14 cellular contexts compared by ENCODE assay signal in the genomic region with DNA sequence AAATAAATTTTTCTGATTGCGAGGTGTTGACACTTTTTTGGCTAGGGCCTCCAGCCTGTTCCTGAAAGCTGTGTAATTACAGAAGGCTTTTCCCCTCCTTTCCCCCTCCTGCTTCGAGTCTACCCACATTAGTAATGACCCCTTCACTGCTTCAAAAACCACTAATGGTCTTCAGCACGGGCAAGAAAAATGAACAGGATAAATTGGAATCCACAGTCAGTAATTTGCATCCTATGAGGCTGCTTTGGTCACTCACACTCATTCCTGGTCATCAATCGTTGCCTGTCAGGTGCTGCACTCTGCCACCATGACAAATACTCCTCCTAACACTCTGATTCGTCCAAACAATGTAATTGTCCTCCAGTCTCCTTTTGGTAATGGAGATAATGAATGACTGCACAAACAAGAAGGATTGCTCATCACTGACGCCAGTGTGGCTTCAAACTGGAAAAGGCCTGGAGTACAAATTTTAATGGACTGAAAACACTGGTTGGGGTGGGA.
DNase-seq lines count a peak whose midpoint lies in the region; ATAC-seq and TF ChIP-seq lines count a peak whose summit lies in the region.
"Had no signal": no experiment of that assay in that cellular context is flagged by ENCODE, and none has a peak within 500 bp of the region (broad histone marks: within the 10 kb centered on the region; RNA-seq: fewer than 3 reads in every experiment).

No MANE protein-coding gene starts in this region.

- no peaks in the 10 kb centered on the region for H3K27me3 ChIP-seq in HAP-1 (ENCODE audit: low read depth)
- H3K27me3 ChIP-seq: BLaER1 treated with 17β-estradiol and CSF1 and Interleukin-3, amounts not matched to agents 10 nM and 100 nM; uterus had no signal

- peak; percentile 73 to 80 for ATAC-seq in left cardiac atrium
- ATAC-seq in GM18505 (IDR thresholded peaks at IDR 0.05; ENCODE audit: unreplicated experiment), result no peak

- no peaks in the 10 kb centered on the region for H3K4me1 ChIP-seq in HAP-1
- H3K4me1 ChIP-seq: BLaER1 treated with 17β-estradiol and CSF1 and Interleukin-3, amounts not matched to agents 10 nM and 100 nM; uterus had no signal

- no peak for TF ChIP-seq POLR2A in GM18505 (IDR thresholded peaks at IDR 0.05; ENCODE audit: borderline replicate concordance, extremely low read depth, insufficient read depth, insufficient read length)

- in situ Hi-C loops in HAP-1 (cut with MboI; ENCODE audit: low sequenced_read_pairs), result no loop called here

- DNase-seq in AG04449 (ENCODE audit: low read depth, low spot score) (peak; percentile 56), HK-2 (ENCODE audit: unreplicated experiment) (peak; percentile 33), SHP77 treated with DMSO at 0.1 percent for 48 hours (lab: John Stamatoyannopoulos, UW) (peak; percentile 81), left cardiac atrium (no peak), C1 segment of cervical spinal cord (lab: John Stamatoyannopoulos, UW) (no peak), HAP-1 (ENCODE audit: low spot score in 2 of 2) (no peak), ureter (ENCODE audit: low spot score) (no peak)
- DNase-seq: NCI-H510A, nucleus accumbens, T1000, uterus had no signal

- peaks cover 4% of the 10 kb centered on the region for H3K36me3 ChIP-seq in HAP-1 (replicated peaks)
- H3K36me3 ChIP-seq: BLaER1 treated with 17β-estradiol and CSF1 and Interleukin-3, amounts not matched to agents 10 nM and 100 nM; uterus had no signal

- intact Hi-C loops in left cardiac atrium (cut with DNase I), result no loop called here

- POLR2A ChIA-PET in AG04449 (lab: Yijun Ruan, JAX), result no interaction called here

- TF ChIP-seq CTCF in AG04449 (IDR thresholded peaks at IDR 0.05; ENCODE audit: insufficient read depth, low read length, missing control alignments), result no peak

- CTCF ChIA-PET in AG04449 (lab: Yijun Ruan, JAX), result no interaction called here

- H3K4me3 ChIP-seq in AG04449 (ENCODE audit: low read depth, low read length) (no peak overlapping the region), HAP-1 (no peak overlapping the region)
- H3K4me3 ChIP-seq: BLaER1 treated with 17β-estradiol and CSF1 and Interleukin-3, amounts not matched to agents 10 nM and 100 nM; coronary artery; uterus had no signal

- no peaks in the 10 kb centered on the region for H3K9me3 ChIP-seq in HAP-1
- H3K9me3 ChIP-seq: BLaER1 treated with 17β-estradiol and CSF1 and Interleukin-3, amounts not matched to agents 10 nM and 100 nM; uterus had no signal

Comparison
In these comparisons a context has a peak if more than half of its experiments do, and no peak if none do; other contexts are left out.
1. DNase-seq: peak in AG04449 (single experiment), HK-2 (single experiment) and SHP77 treated with DMSO at 0.1 percent for 48 hours (single experiment); none in left cardiac atrium (single experiment), C1 segment of cervical spinal cord (0 of 14), HAP-1 (0 of 2) and ureter (single experiment).